ENCODE assay signal across 2 cellular contexts in the genomic region with DNA sequence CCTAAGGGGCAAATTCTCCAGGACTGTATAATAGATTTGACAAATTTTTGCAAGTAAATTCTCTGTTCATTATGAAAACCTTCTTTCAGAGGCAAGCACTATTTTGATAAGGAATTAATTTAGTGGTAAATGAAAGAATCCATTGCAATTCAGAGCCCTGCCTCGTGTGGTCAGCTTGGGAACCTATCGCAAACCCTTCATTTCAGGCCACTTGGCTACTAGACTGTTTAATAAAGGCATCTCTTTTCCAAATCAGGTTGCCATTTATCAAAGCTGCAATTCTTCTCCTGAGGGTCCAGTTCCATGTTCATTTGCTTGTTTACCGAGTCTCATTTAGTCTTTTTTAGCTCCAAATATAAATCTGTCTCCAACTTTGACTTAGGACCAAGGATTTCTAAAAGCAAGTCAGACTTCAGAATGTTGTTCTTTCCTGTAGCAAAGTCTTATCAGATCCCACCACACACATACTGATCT.
TF ChIP-seq lines count a peak whose summit lies in the region.

No MANE protein-coding gene starts in this region.

TF ChIP-seq in liver, 16 proteins besides CTCF, POLR2A, EP300 and RAD21 (continued from another document):
- TF ChIP-seq NR2F2 (IDR thresholded peaks at IDR 0.05) (no peak), HNF4A (conservative IDR thresholded peaks at IDR 0.05) (no peak), GABPA (IDR thresholded peaks at IDR 0.05 in 1 of 2, conservative IDR thresholded peaks at IDR 0.05 in 1 of 2) (no peak), FOXA2 (IDR thresholded peaks at IDR 0.05) (no peak), SP1 (IDR thresholded peaks at IDR 0.05) (no peak), YY1 (IDR thresholded peaks at IDR 0.05) (no peak), TAF1 (conservative IDR thresholded peaks at IDR 0.05) (no peak)
- TF ChIP-seq, protein P1, sequence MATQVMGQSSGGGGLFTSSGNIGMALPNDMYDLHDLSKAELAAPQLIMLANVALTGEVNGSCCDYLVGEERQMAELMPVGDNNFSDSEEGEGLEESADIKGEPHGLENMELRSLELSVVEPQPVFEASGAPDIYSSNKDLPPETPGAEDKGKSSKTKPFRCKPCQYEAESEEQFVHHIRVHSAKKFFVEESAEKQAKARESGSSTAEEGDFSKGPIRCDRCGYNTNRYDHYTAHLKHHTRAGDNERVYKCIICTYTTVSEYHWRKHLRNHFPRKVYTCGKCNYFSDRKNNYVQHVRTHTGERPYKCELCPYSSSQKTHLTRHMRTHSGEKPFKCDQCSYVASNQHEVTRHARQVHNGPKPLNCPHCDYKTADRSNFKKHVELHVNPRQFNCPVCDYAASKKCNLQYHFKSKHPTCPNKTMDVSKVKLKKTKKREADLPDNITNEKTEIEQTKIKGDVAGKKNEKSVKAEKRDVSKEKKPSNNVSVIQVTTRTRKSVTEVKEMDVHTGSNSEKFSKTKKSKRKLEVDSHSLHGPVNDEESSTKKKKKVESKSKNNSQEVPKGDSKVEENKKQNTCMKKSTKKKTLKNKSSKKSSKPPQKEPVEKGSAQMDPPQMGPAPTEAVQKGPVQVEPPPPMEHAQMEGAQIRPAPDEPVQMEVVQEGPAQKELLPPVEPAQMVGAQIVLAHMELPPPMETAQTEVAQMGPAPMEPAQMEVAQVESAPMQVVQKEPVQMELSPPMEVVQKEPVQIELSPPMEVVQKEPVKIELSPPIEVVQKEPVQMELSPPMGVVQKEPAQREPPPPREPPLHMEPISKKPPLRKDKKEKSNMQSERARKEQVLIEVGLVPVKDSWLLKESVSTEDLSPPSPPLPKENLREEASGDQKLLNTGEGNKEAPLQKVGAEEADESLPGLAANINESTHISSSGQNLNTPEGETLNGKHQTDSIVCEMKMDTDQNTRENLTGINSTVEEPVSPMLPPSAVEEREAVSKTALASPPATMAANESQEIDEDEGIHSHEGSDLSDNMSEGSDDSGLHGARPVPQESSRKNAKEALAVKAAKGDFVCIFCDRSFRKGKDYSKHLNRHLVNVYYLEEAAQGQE (IDR thresholded peaks at IDR 0.05) = no peak

TF ChIP-seq in HepG2, 621 proteins besides CTCF, POLR2A, EP300 and RAD21 (continued from another document):
- TF ChIP-seq, protein P2, sequence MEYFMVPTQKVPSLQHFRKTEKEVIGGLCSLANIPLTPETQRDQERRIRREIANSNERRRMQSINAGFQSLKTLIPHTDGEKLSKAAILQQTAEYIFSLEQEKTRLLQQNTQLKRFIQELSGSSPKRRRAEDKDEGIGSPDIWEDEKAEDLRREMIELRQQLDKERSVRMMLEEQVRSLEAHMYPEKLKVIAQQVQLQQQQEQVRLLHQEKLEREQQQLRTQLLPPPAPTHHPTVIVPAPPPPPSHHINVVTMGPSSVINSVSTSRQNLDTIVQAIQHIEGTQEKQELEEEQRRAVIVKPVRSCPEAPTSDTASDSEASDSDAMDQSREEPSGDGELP (IDR thresholded peaks at IDR 0.05; ENCODE audit: borderline replicate concordance, low read depth) = no peak
- no peak for TF ChIP-seq SRSF1 (optimal IDR thresholded peaks at IDR 0.05; ENCODE audit: low read depth, low read length)
- TF ChIP-seq TRIM24 (CRISPR knock-in tag; IDR thresholded peaks at IDR 0.05) = no peak
- no peak for TF ChIP-seq ZBTB20 (CRISPR knock-in tag; IDR thresholded peaks at IDR 0.05; ENCODE audit: borderline replicate concordance, low read depth)
- TF ChIP-seq, protein P3, sequence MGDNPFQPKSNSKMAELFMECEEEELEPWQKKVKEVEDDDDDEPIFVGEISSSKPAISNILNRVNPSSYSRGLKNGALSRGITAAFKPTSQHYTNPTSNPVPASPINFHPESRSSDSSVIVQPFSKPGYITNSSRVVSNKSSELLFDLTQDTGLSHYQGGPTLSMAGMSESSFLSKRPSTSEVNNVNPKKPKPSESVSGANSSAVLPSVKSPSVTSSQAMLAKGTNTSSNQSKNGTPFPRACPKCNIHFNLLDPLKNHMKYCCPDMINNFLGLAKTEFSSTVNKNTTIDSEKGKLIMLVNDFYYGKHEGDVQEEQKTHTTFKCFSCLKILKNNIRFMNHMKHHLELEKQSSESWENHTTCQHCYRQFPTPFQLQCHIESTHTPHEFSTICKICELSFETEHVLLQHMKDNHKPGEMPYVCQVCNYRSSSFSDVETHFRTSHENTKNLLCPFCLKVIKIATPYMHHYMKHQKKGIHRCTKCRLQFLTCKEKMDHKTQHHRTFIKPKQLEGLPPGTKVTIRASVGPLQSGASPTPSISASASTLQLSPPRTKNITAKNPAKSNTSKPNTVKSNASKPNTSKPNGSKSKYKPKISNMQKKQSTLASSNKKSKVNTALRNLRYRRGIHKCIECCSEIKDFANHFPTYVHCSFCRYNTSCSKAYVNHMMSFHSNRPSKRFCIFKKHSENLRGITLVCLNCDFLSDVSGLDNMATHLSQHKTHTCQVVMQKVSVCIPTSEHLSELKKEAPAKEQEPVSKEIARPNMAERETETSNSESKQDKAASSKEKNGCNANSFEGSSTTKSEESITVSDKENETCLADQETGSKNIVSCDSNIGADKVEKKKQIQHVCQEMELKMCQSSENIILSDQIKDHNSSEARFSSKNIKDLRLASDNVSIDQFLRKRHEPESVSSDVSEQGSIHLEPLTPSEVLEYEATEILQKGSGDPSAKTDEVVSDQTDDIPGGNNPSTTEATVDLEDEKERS (CRISPR knock-in tag; IDR thresholded peaks at IDR 0.05) = no peak
- TF ChIP-seq, protein P4, sequence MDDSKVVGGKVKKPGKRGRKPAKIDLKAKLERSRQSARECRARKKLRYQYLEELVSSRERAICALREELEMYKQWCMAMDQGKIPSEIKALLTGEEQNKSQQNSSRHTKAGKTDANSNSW (CRISPR knock-in tag; IDR thresholded peaks at IDR 0.05; ENCODE audit: borderline replicate concordance) = no peak
- no peak for TF ChIP-seq ATRX (CRISPR knock-in tag; IDR thresholded peaks at IDR 0.05; ENCODE audit: borderline replicate concordance)
- TF ChIP-seq SYNCRIP (IDR thresholded peaks at IDR 0.05; ENCODE audit: insufficient read depth, low read depth, low read length) = no peak
- TF ChIP-seq, protein P5, sequence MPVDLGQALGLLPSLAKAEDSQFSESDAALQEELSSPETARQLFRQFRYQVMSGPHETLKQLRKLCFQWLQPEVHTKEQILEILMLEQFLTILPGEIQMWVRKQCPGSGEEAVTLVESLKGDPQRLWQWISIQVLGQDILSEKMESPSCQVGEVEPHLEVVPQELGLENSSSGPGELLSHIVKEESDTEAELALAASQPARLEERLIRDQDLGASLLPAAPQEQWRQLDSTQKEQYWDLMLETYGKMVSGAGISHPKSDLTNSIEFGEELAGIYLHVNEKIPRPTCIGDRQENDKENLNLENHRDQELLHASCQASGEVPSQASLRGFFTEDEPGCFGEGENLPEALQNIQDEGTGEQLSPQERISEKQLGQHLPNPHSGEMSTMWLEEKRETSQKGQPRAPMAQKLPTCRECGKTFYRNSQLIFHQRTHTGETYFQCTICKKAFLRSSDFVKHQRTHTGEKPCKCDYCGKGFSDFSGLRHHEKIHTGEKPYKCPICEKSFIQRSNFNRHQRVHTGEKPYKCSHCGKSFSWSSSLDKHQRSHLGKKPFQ (CRISPR knock-in tag; IDR thresholded peaks at IDR 0.05; ENCODE audit: insufficient replicate concordance) = no peak
- no peak for TF ChIP-seq SMAD3 (CRISPR knock-in tag; IDR thresholded peaks at IDR 0.05)
- TF ChIP-seq, protein P6, sequence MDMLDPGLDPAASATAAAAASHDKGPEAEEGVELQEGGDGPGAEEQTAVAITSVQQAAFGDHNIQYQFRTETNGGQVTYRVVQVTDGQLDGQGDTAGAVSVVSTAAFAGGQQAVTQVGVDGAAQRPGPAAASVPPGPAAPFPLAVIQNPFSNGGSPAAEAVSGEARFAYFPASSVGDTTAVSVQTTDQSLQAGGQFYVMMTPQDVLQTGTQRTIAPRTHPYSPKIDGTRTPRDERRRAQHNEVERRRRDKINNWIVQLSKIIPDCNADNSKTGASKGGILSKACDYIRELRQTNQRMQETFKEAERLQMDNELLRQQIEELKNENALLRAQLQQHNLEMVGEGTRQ (IDR thresholded peaks at IDR 0.05; ENCODE audit: low read depth, low read length) = no peak
- TF ChIP-seq, protein P6 (CRISPR knock-in tag; IDR thresholded peaks at IDR 0.05; ENCODE audit: borderline replicate concordance) = no peak
- no peak for TF ChIP-seq FOXC1 (CRISPR knock-in tag; IDR thresholded peaks at IDR 0.05; ENCODE audit: borderline replicate concordance)
- TF ChIP-seq, protein P7, sequence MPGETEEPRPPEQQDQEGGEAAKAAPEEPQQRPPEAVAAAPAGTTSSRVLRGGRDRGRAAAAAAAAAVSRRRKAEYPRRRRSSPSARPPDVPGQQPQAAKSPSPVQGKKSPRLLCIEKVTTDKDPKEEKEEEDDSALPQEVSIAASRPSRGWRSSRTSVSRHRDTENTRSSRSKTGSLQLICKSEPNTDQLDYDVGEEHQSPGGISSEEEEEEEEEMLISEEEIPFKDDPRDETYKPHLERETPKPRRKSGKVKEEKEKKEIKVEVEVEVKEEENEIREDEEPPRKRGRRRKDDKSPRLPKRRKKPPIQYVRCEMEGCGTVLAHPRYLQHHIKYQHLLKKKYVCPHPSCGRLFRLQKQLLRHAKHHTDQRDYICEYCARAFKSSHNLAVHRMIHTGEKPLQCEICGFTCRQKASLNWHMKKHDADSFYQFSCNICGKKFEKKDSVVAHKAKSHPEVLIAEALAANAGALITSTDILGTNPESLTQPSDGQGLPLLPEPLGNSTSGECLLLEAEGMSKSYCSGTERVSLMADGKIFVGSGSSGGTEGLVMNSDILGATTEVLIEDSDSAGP (CRISPR knock-in tag; IDR thresholded peaks at IDR 0.05; ENCODE audit: borderline replicate concordance) = no peak
- TF ChIP-seq, protein P8, sequence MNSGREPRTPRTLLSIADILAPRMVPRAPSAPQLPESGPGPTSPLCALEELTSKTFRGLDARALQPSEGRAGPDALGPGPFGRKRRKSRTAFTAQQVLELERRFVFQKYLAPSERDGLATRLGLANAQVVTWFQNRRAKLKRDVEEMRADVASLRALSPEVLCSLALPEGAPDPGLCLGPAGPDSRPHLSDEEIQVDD (CRISPR knock-in tag; IDR thresholded peaks at IDR 0.05; ENCODE audit: borderline replicate concordance) = no peak
TF ChIP-seq in HepG2: peak in this region for 0.
